1 cellular context compared by ENCODE assay signal in the genomic region with DNA sequence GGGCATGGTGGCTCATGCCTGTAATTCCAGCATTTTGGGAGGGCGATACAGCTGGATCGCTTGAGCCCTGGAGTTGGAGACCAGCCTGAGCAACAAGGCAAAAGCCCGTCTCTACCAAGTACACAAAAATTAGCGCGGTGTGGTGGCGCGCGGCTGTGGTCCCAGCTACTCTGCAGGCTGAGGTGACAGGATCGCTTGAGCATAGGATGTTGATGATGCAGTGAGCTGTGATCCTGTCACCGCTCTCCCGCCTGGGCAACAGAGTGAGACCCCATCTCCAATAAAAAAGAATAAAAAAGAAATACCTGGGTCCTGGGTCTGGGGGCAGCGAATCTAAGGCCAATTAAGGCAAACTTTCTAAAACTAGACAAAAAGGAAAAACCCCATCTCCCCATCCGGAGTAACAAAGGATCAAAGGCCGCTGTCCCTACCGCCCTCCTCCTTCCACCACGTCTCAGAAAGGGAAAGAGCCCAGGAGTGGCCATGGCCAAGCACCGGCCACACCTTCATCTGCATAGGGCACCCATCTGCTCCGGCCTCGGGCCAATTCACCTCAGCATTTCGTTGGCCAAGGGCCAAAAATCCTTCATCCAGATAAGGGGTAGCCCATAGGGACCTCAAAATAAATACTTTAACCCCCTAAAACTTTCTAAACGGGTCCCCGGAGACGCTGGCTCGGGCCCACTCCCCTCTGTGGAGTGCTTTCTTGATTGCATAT.
TF ChIP-seq lines count a peak whose summit lies in the region.

No MANE protein-coding gene starts in this region.

TF ChIP-seq in GM12878, 131 proteins besides CTCF, POLR2A, EP300 and RAD21:
- TF ChIP-seq, protein P1, sequence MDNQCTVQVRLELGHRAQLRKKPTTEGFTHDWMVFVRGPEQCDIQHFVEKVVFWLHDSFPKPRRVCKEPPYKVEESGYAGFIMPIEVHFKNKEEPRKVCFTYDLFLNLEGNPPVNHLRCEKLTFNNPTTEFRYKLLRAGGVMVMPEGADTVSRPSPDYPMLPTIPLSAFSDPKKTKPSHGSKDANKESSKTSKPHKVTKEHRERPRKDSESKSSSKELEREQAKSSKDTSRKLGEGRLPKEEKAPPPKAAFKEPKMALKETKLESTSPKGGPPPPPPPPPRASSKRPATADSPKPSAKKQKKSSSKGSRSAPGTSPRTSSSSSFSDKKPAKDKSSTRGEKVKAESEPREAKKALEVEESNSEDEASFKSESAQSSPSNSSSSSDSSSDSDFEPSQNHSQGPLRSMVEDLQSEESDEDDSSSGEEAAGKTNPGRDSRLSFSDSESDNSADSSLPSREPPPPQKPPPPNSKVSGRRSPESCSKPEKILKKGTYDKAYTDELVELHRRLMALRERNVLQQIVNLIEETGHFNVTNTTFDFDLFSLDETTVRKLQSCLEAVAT (IDR thresholded peaks at IDR 0.05) = peak; percentile 94
- no peak for TF ChIP-seq POLR2AphosphoS5 (IDR thresholded peaks at IDR 0.05; ENCODE audit: low read length)
- TF ChIP-seq RUNX3 (IDR thresholded peaks at IDR 0.05; ENCODE audit: low read length) = no peak
- no peak for TF ChIP-seq ETV6 (conservative IDR thresholded peaks at IDR 0.05 in 1 of 2, IDR thresholded peaks at IDR 0.05 in 1 of 2; ENCODE audit: borderline replicate concordance in 1 of 2, low read depth in 1 of 2)
- TF ChIP-seq, protein P2, sequence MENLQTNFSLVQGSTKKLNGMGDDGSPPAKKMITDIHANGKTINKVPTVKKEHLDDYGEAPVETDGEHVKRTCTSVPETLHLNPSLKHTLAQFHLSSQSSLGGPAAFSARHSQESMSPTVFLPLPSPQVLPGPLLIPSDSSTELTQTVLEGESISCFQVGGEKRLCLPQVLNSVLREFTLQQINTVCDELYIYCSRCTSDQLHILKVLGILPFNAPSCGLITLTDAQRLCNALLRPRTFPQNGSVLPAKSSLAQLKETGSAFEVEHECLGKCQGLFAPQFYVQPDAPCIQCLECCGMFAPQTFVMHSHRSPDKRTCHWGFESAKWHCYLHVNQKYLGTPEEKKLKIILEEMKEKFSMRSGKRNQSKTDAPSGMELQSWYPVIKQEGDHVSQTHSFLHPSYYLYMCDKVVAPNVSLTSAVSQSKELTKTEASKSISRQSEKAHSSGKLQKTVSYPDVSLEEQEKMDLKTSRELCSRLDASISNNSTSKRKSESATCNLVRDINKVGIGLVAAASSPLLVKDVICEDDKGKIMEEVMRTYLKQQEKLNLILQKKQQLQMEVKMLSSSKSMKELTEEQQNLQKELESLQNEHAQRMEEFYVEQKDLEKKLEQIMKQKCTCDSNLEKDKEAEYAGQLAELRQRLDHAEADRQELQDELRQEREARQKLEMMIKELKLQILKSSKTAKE (IDR thresholded peaks at IDR 0.05; ENCODE audit: low read depth, poor library complexity, severe bottlenecking) = no peak
